Comparison of ENCODE assay signal across 3 cellular contexts in genomic region chr1:56056438-56057312, GRCh38.
A peak's percentile ranks its signal among the peaks of the same experiment; 100 is the strongest.
TF ChIP-seq lines count a peak whose summit lies in the region.

No MANE protein-coding gene starts in this region.

TF ChIP-seq in SK-N-SH, 30 proteins besides CTCF, POLR2A, EP300 and RAD21 (continued from another document):
- TF ChIP-seq USF2 (IDR thresholded peaks at IDR 0.05; ENCODE audit: borderline replicate concordance, low read depth, low read length), result no peak
- TF ChIP-seq RCOR1 (IDR thresholded peaks at IDR 0.05; ENCODE audit: low read length), result 0 out of 2 replicates have a peak, but pooled peaks have one; percentile 12
TF ChIP-seq in SK-N-SH: peak in this region for 2.

TF ChIP-seq in SK-N-SH treated with all-trans-retinoic acid at 6 μM for 48 hours, 23 proteins besides CTCF, POLR2A, EP300 and RAD21 (continued from another document):
- TF ChIP-seq CREB5 (CRISPR knock-in tag; IDR thresholded peaks at IDR 0.05; ENCODE audit: low read depth), result no peak
- TF ChIP-seq ARNTL (CRISPR knock-in tag; IDR thresholded peaks at IDR 0.05; ENCODE audit: borderline replicate concordance, low read depth), result no peak
- no peak for TF ChIP-seq PATZ1 (CRISPR knock-in tag; IDR thresholded peaks at IDR 0.05; ENCODE audit: borderline replicate concordance)
- no peak for TF ChIP-seq GLIS3 (CRISPR knock-in tag; IDR thresholded peaks at IDR 0.05)
- TF ChIP-seq TOX (CRISPR knock-in tag; IDR thresholded peaks at IDR 0.05; ENCODE audit: borderline replicate concordance), result no peak
- no peak for TF ChIP-seq TCF4 (CRISPR knock-in tag; IDR thresholded peaks at IDR 0.05; ENCODE audit: borderline replicate concordance)

TF ChIP-seq in GM12878, 131 proteins besides CTCF, POLR2A, EP300 and RAD21:
- TF ChIP-seq PRDM15 (CRISPR knock-in tag; IDR thresholded peaks at IDR 0.05) (no peak), PKNOX1 (IDR thresholded peaks at IDR 0.05) (peak; percentile 36; the same call in 1 of the 2 replicates)
